In genomic region chr19:28590006-28590411, GRCh38 we compare ENCODE assay signal across 7 cellular contexts.
A peak's percentile ranks its signal among the peaks of the same experiment; 100 is the strongest.
DNase-seq lines count a peak whose midpoint lies in the region; ATAC-seq and TF ChIP-seq lines count a peak whose summit lies in the region.
"Not testable (repeated sequence)": the region's sequence is repeated elsewhere in the genome, so short reads cannot be mapped to it uniquely, and the experiment has no call there.

No MANE protein-coding gene starts in this region.

- H3K79me2 ChIP-seq in OCI-LY1 (ENCODE audit: insufficient read depth, low read length), result not testable (repeated sequence)

- not testable (repeated sequence) for TF ChIP-seq CTCF in OCI-LY1 (IDR thresholded peaks at IDR 0.05; ENCODE audit: low read length); activated B cell treated with CpG ODN at 0.5 μM for 24 hours (IDR thresholded peaks at IDR 0.05); body of pancreas (IDR thresholded peaks at IDR 0.05)

- peak; percentile 61 for ATAC-seq in GM18907 (IDR thresholded peaks at IDR 0.05; ENCODE audit: unreplicated experiment)
- peak; percentile 31 for ATAC-seq in activated B cell treated with CpG ODN at 0.5 μM for 24 hours (ENCODE audit: low read depth)
- ATAC-seq in body of pancreas, result peak; percentile 77

- peak overlapping the region; percentile 1; the same call in 1 of the 2 replicates for H3K27ac ChIP-seq in BLaER1
- H3K27ac ChIP-seq in OCI-LY1 (ENCODE audit: low read depth, low read length, poor library complexity, severe bottlenecking), result peak overlapping the region; percentile 94
- H3K27ac ChIP-seq in body of pancreas, result peak overlapping the region in 3 of 4 donors; percentile 54 to 67 (median 59)

- H3K9me3 Mint-ChIP-seq in activated B cell treated with CpG ODN at 0.5 μM for 24 hours, result not testable (repeated sequence)

- TF ChIP-seq POLR2A in body of pancreas (IDR thresholded peaks at IDR 0.05), result not testable (repeated sequence)

- CTCF ChIA-PET in activated B cell treated with CpG ODN at 0.5 μM for 24 hours (lab: Charles Lee), result not testable (repeated sequence)

- H3K4me3 Mint-ChIP-seq in activated B cell treated with CpG ODN at 0.5 μM for 24 hours, result not testable (repeated sequence)

- not testable (repeated sequence) for H3K4me3 ChIP-seq in BLaER1; OCI-LY1 (ENCODE audit: low read depth, low read length, poor library complexity, severe bottlenecking); body of pancreas

- H3K9me3 ChIP-seq in BLaER1; OCI-LY1 (ENCODE audit: low read length); body of pancreas: not testable (repeated sequence)

- not testable (repeated sequence) for H3F3A ChIP-seq in OCI-LY1 (ENCODE audit: insufficient read depth, low read length)

- not testable (repeated sequence) for H3K27me3 ChIP-seq in BLaER1; OCI-LY1 (ENCODE audit: insufficient read depth, low read length); body of pancreas

- peaks cover 12% of the 10 kb centered on the region for H3K4me1 Mint-ChIP-seq in activated B cell treated with CpG ODN at 0.5 μM for 24 hours

- H3K36me3 Mint-ChIP-seq in activated B cell treated with CpG ODN at 0.5 μM for 24 hours (ENCODE audit: low read depth), result not testable (repeated sequence)

- H3K4me1 ChIP-seq in BLaER1, result peaks cover 42% of the 10 kb centered on the region
- peaks cover 86% of the 10 kb centered on the region for H3K4me1 ChIP-seq in OCI-LY1 (ENCODE audit: insufficient read depth, low read length, severe bottlenecking)
- H3K4me1 ChIP-seq in body of pancreas, result peaks cover 14% of the 10 kb centered on the region

- intact Hi-C loops in activated B cell treated with CpG ODN at 0.5 μM for 24 hours (cut with micrococcal nuclease); body of pancreas (cut with DNase I): not testable (repeated sequence)

- 39 to 42% methylated on average over 10 of the region's 10 CpGs for WGBS in body of pancreas, 2 donors

- H3K27me3 Mint-ChIP-seq in activated B cell treated with CpG ODN at 0.5 μM for 24 hours, result not testable (repeated sequence)

- POLR2A ChIA-PET in activated B cell treated with CpG ODN at 0.5 μM for 24 hours (lab: Charles Lee), result not testable (repeated sequence)

- not testable (repeated sequence) for H3K9me2 ChIP-seq in OCI-LY1 (ENCODE audit: low read depth, low read length)

- not testable (repeated sequence) for H3K27ac Mint-ChIP-seq in activated B cell treated with CpG ODN at 0.5 μM for 24 hours

- peak; percentile 60 for DNase-seq in NAMALWA (ENCODE audit: low spot score)
- DNase-seq in NCI-H146 (lab: John Stamatoyannopoulos, UW), result peak; percentile 22
- DNase-seq in activated B cell treated with CpG ODN at 0.5 μM for 24 hours, result not testable (repeated sequence)
- DNase-seq in body of pancreas, result peak; percentile 47 to 55 (median 50)

- not testable (repeated sequence) for H4K20me1 ChIP-seq in BLaER1; OCI-LY1 (ENCODE audit: insufficient read depth, low read length)

- H3K4me2 ChIP-seq in BLaER1 (peak overlapping the region; percentile 69), OCI-LY1 (ENCODE audit: low read length) (peak overlapping the region; percentile 41; the same call in 1 of the 2 replicates)

- H3K36me3 ChIP-seq in BLaER1; OCI-LY1 (ENCODE audit: insufficient read depth, low read length); body of pancreas (replicated peaks in 1 of 2; ENCODE audit: insufficient read depth in 1 of 2, low read depth in 2 of 2): not testable (repeated sequence)

- H3K9ac ChIP-seq in BLaER1, result not testable (repeated sequence)
- peak overlapping the region; percentile 56; the same call in 1 of the 2 replicates for H3K9ac ChIP-seq in OCI-LY1 (ENCODE audit: low read length)

- H2AFZ ChIP-seq in OCI-LY1 (ENCODE audit: low read length), result not testable (repeated sequence)

Comparison
In these comparisons a context has a peak if more than half of its experiments do, and no peak if none do; other contexts are left out.
1. H3K27ac ChIP-seq: peak in every context shown above with its lines; median percentile 94 in OCI-LY1; 59 in body of pancreas; 1 in BLaER1.